Comparison of ENCODE assay signal across 23 cellular contexts in the genomic region with DNA sequence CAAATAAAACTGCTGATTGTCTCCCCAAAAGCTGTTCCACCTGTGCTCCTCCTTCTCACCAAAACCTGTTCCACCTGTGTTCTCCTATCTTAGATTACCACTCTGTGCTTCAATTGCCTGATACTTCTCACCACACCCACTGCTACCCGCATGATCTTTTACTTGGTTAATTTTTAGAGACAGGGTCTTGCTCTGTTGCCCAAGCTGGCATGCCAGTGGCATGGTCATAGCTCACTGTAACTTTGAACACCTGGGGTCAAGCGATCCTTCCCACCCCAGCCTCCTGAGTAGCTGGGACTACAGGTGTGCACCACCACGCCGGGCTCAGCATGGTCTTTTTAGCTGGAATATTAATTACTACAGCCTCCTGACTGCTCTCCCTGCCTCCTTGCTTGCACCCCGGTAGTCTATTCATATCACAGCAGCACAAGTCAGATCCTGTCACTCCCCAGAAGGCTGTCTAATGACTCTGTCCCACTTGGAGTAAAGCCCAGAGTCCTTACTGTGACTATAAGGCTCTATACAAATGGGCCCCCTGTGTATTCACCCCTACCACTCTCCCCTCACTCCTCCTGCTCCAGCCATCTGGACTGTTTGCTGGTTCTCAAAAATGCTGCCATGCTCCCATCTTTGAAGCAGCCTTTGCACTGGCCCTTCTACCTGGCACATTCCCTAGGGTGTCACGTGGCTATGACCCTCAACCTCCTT. TPM values are rescaled to one million over a fixed set of nuclear protein-coding genes. Genes with fewer than 3 reads are reported as not detected.
DNase-seq lines count a peak whose midpoint lies in the region; ATAC-seq, FAIRE-seq and TF ChIP-seq lines count a peak whose summit lies in the region.
"Had no signal": no experiment of that assay in that cellular context is flagged by ENCODE, and none has a peak within 500 bp of the region (broad histone marks: within the 10 kb centered on the region; RNA-seq: fewer than 3 reads in every experiment).

No MANE protein-coding gene starts in this region.

- no peak for TF ChIP-seq CTCF in A673 (conservative IDR thresholded peaks at IDR 0.05; ENCODE audit: low read depth, low read length)
- TF ChIP-seq CTCF in Panc1 (IDR thresholded peaks at IDR 0.05) = no peak
- no peak for TF ChIP-seq CTCF in kidney (IDR thresholded peaks at IDR 0.05; ENCODE audit: borderline replicate concordance, extremely low read depth, insufficient read depth)

- H3K9ac ChIP-seq in kidney (ENCODE audit: low read length in 2 of 2) = peak overlapping the region in 1 of 2 donors; percentile 51
- H3K9ac ChIP-seq: GM23248, KMS-11 had no signal

- no peak for ATAC-seq in Panc1
- ATAC-seq in HG03135 (IDR thresholded peaks at IDR 0.05; ENCODE audit: unreplicated experiment) = no peak
- no peak for ATAC-seq in activated CD8-positive, alpha-beta T cell treated with anti-CD3 and anti-CD28 coated beads, Interleukin-2, amount 10 ng/mL, durations not matched to agents 7 days and 5 days
- ATAC-seq: effector memory CD8-positive, alpha-beta T cell; heart right ventricle; right cardiac atrium had no signal

- H3K4me3 ChIP-seq in A673 (ENCODE audit: low read depth, low read length, poor library complexity, severe bottlenecking) (no peak overlapping the region), Panc1 (ENCODE audit: low read depth in 2 of 2, low read length in 2 of 2) (no peak overlapping the region), kidney (ENCODE audit: low read length in 2 of 2) (peak overlapping the region in 1 of 2 donors; percentile 57)
- H3K4me3 ChIP-seq: GM23248, heart right ventricle, thoracic aorta had no signal

- DNase-seq in A673 (ENCODE audit: low spot score) (peak; percentile 75), DMS 273 (lab: John Stamatoyannopoulos, UW; ENCODE audit: unreplicated experiment) (peak; percentile 85), Panc1 (ENCODE audit: low read depth, low spot score) (no peak), kidney (no peak), HT-29 (ENCODE audit: low spot score) (no peak), NOMO-1 (lab: John Stamatoyannopoulos, UW; ENCODE audit: unreplicated experiment in 2 of 2) (no peak)
- DNase-seq in activated CD8-positive, alpha-beta T cell treated with anti-CD3 and anti-CD28 coated beads, Interleukin-2, amount 10 ng/mL, durations not matched to agents 7 days and 5 days = no peak
- DNase-seq: activated naive CD4-positive, alpha-beta T cell treated with anti-CD3 and anti-CD28 coated beads, Interleukin-2, amount 50 U/mL, for 16 hours; activated T-cell treated with anti-CD3 and anti-CD28 coated beads, Interleukin-2, amount 50 U/mL, for 1 hour; Caco-2; effector memory CD8-positive, alpha-beta T cell; GM23248; heart right ventricle; occipital lobe; right cardiac atrium; SHP77; T-helper 1 cell had no signal

- in situ Hi-C loops in Panc1 (cut with HindIII; ENCODE audit: low pct_unique_long_range_greater_than_20kb, low sequenced_read_pairs) = no loop called here

- no peaks in the 10 kb centered on the region for H3K9me3 ChIP-seq in A673 (ENCODE audit: low read depth, low read length, poor library complexity, severe bottlenecking)
- H3K9me3 ChIP-seq in Panc1 (ENCODE audit: control insufficient read depth, insufficient read depth, low read depth, low read length) = no peaks in the 10 kb centered on the region
- no peaks in the 10 kb centered on the region for H3K9me3 ChIP-seq in kidney (ENCODE audit: control insufficient read depth in 1 of 2, low read length in 2 of 2)
- H3K9me3 ChIP-seq: Caco-2, heart right ventricle, thoracic aorta had no signal

- H3K36me3 Mint-ChIP-seq in activated CD8-positive, alpha-beta T cell treated with anti-CD3 and anti-CD28 coated beads, Interleukin-2, amount 10 ng/mL, durations not matched to agents 7 days and 5 days (ENCODE audit: low read depth) = no peaks in the 10 kb centered on the region

- FAIRE-seq in kidney (lab: Jason Lieb, UNC) = no peak
- FAIRE-seq: astrocyte had no signal

- H3K27me3 ChIP-seq in A673 (replicated peaks; ENCODE audit: insufficient read depth, low read depth, low read length, poor library complexity) (no peaks in the 10 kb centered on the region), Panc1 (ENCODE audit: control insufficient read depth, insufficient read depth, low read length) (no peaks in the 10 kb centered on the region)
- H3K27me3 ChIP-seq: heart right ventricle had no signal

- H3K4me1 ChIP-seq in A673 (ENCODE audit: insufficient read depth, low read length, poor library complexity, severe bottlenecking) (peaks cover 70% of the 10 kb centered on the region), Panc1 (ENCODE audit: control insufficient read depth, insufficient read depth, low read length) (peaks cover 91% of the 10 kb centered on the region), kidney (ENCODE audit: control insufficient read depth in 1 of 2, insufficient read depth in 1 of 2, low read depth in 1 of 2, low read length in 2 of 2) (peaks cover 38 to 39% of the 10 kb centered on the region in 2 donors)

- intact Hi-C loops in A673 (cut with micrococcal nuclease; ENCODE audit: unreplicated experiment) (no loop called here), Panc1 (cut with micrococcal nuclease; ENCODE audit: unreplicated experiment) (no loop called here), kidney (cut with DNase I) (no loop called here)

- no TSS peak for BruUV-seq in A673 (replicated peaks; lab: Mats Ljungman, UMichigan)
- BruUV-seq in Panc1 (replicated peaks; lab: Mats Ljungman, UMichigan) = no TSS peak

- no peak overlapping the region for H3K27ac ChIP-seq in A673 (ENCODE audit: low read depth, low read length, poor library complexity, severe bottlenecking)
- H3K27ac ChIP-seq in Panc1 (ENCODE audit: low read length) = peak overlapping the region; percentile 94
- H3K27ac ChIP-seq in kidney (ENCODE audit: low read depth in 2 of 2, low read length in 2 of 2) = peak overlapping the region; percentile 73 to 92
- H3K27ac ChIP-seq: GM23248, KMS-11, thoracic aorta, VCaP had no signal

- H3K27me3 Mint-ChIP-seq in activated CD8-positive, alpha-beta T cell treated with anti-CD3 and anti-CD28 coated beads, Interleukin-2, amount 10 ng/mL, durations not matched to agents 7 days and 5 days (ENCODE audit: low read depth) = peaks cover 23% of the 10 kb centered on the region

- no peak overlapping the region for H3K27ac Mint-ChIP-seq in activated CD8-positive, alpha-beta T cell treated with anti-CD3 and anti-CD28 coated beads, Interleukin-2, amount 10 ng/mL, durations not matched to agents 7 days and 5 days
- H3K27ac Mint-ChIP-seq: effector memory CD8-positive, alpha-beta T cell had no signal

- H3K4me3 Mint-ChIP-seq in activated CD8-positive, alpha-beta T cell treated with anti-CD3 and anti-CD28 coated beads, Interleukin-2, amount 10 ng/mL, durations not matched to agents 7 days and 5 days = no peak overlapping the region
- H3K4me3 Mint-ChIP-seq: effector memory CD8-positive, alpha-beta T cell had no signal

- POLR2A ChIA-PET in A673 (lab: Charles Lee; ENCODE audit: low non-redundant PET) (no interaction called here), Panc1 (lab: Charles Lee) (no interaction called here)
- POLR2A ChIA-PET in activated CD8-positive, alpha-beta T cell treated with anti-CD3 and anti-CD28 coated beads, Interleukin-2, amount 10 ng/mL, durations not matched to agents 7 days and 5 days (lab: Charles Lee) = no interaction called here

- no peaks in the 10 kb centered on the region for H3K36me3 ChIP-seq in A673 (ENCODE audit: insufficient read depth, low read length, poor library complexity, severe bottlenecking)
- no peaks in the 10 kb centered on the region for H3K36me3 ChIP-seq in Panc1 (ENCODE audit: control insufficient read depth, insufficient read depth, low read length)
- no peaks in the 10 kb centered on the region for H3K36me3 ChIP-seq in kidney (ENCODE audit: control insufficient read depth in 1 of 2, insufficient read depth in 2 of 2, low read length in 2 of 2)
- H3K36me3 ChIP-seq: heart right ventricle, thoracic aorta had no signal

- no peaks in the 10 kb centered on the region for H3K9me3 Mint-ChIP-seq in activated CD8-positive, alpha-beta T cell treated with anti-CD3 and anti-CD28 coated beads, Interleukin-2, amount 10 ng/mL, durations not matched to agents 7 days and 5 days (ENCODE audit: insufficient read depth)
- H3K9me3 Mint-ChIP-seq: effector memory CD8-positive, alpha-beta T cell had no signal

- CTCF ChIA-PET in A673 (lab: Charles Lee) (no interaction called here), Panc1 (lab: Charles Lee) (no interaction called here)
- CTCF ChIA-PET in activated CD8-positive, alpha-beta T cell treated with anti-CD3 and anti-CD28 coated beads, Interleukin-2, amount 10 ng/mL, durations not matched to agents 7 days and 5 days (lab: Charles Lee) = no interaction called here

- peaks cover 24% of the 10 kb centered on the region for H3K4me1 Mint-ChIP-seq in activated CD8-positive, alpha-beta T cell treated with anti-CD3 and anti-CD28 coated beads, Interleukin-2, amount 10 ng/mL, durations not matched to agents 7 days and 5 days (ENCODE audit: low read depth)

RNA-seq across cellular contexts. Expression of a gene that starts 3.5 kb away (rescaled TPM):
- not detected in 2 replicates for total RNA-seq in A673 (2021)
- total RNA-seq in Panc1 (2021; ENCODE audit: unreplicated experiment) = 1.3 TPM
- not detected for polyA plus RNA-seq in Panc1 (2012; ENCODE audit: insufficient read length)
- not detected for total RNA-seq in kidney
- polyA plus RNA-seq in kidney (ENCODE audit: insufficient read depth, low read depth, low replicate concordance) = not detected
- 0.31 TPM in 1 of 2 replicates, not detected in the other for total RNA-seq in HT-29 (2014; rRNA removed; shearing (Covaris generic))
- not detected for total RNA-seq in activated CD8-positive, alpha-beta T cell treated with anti-CD3 and anti-CD28 coated beads, Interleukin-2, amount 10 ng/mL, durations not matched to agents 7 days and 5 days
- total RNA-seq: astrocyte, Caco-2, GM23248, lung microvascular endothelial cell, occipital lobe, thoracic aorta had no signal
- polyA plus RNA-seq: GM23248, right cardiac atrium had no signal

RNA-seq across cellular contexts. Expression of a gene that starts 39.1 kb away (rescaled TPM):
- total RNA-seq in A673 (2021) (193 and 204 TPM in 2 replicates), Panc1 (2021; ENCODE audit: unreplicated experiment) (736 TPM), kidney (1,010 TPM)
- polyA plus RNA-seq in Panc1 (2012; ENCODE audit: insufficient read length) = 456 TPM
- polyA plus RNA-seq in kidney (ENCODE audit: insufficient read depth, low read depth, low replicate concordance) = 559 TPM
- 90.3 and 115 TPM in 2 replicates for total RNA-seq in HT-29 (2014; rRNA removed; shearing (Covaris generic))
- total RNA-seq in activated CD8-positive, alpha-beta T cell treated with anti-CD3 and anti-CD28 coated beads, Interleukin-2, amount 10 ng/mL, durations not matched to agents 7 days and 5 days = 10 to 100 TPM; 33.7 to 35.1 TPM

Comparison
In these comparisons a context has a peak if more than half of its experiments do, and no peak if none do; other contexts are left out.
1. DNase-seq: peak in A673 (single experiment) and DMS 273 (single experiment); none in Panc1 (single experiment), kidney (single experiment), HT-29 (single experiment), NOMO-1 (0 of 2) and activated CD8-positive, alpha-beta T cell treated with anti-CD3 and anti-CD28 coated beads, Interleukin-2, amount 10 ng/mL, durations not matched to agents 7 days and 5 days (single experiment).